In genomic region chr11:103619480-103619879, GRCh38 we compare ENCODE assay signal across 12 cellular contexts.
DNase-seq lines count a peak whose midpoint lies in the region; ATAC-seq and TF ChIP-seq lines count a peak whose summit lies in the region.
"Had no signal": no experiment of that assay in that cellular context is flagged by ENCODE, and none has a peak within 500 bp of the region (broad histone marks: within the 10 kb centered on the region; RNA-seq: fewer than 3 reads in every experiment).

No MANE protein-coding gene starts in this region.

- H3K9me3 Mint-ChIP-seq in activated CD8-positive, alpha-beta T cell treated with anti-CD3 and anti-CD28 coated beads for 36 hours = no peaks in the 10 kb centered on the region
- H3K9me3 Mint-ChIP-seq: central memory CD8-positive, alpha-beta T cell had no signal

- CTCF ChIA-PET in activated CD8-positive, alpha-beta T cell treated with anti-CD3 and anti-CD28 coated beads for 36 hours (lab: Charles Lee) = no interaction called here

- no peaks in the 10 kb centered on the region for H3K4me1 ChIP-seq in testis
- H3K4me1 ChIP-seq: right atrium auricular region had no signal

- no peak overlapping the region for H3K4me3 Mint-ChIP-seq in activated CD8-positive, alpha-beta T cell treated with anti-CD3 and anti-CD28 coated beads for 36 hours
- H3K4me3 Mint-ChIP-seq: central memory CD8-positive, alpha-beta T cell had no signal

- H3K27me3 ChIP-seq in testis = no peaks in the 10 kb centered on the region
- H3K27me3 ChIP-seq: right atrium auricular region had no signal

- no peak for TF ChIP-seq POLR2A in testis (IDR thresholded peaks at IDR 0.05)

- no peak overlapping the region for H3K4me3 ChIP-seq in testis
- H3K4me3 ChIP-seq: right atrium auricular region had no signal

- no peak overlapping the region for H3K27ac ChIP-seq in testis
- H3K27ac ChIP-seq: right atrium auricular region had no signal

- intact Hi-C loops in testis (cut with DNase I; ENCODE audit: low total_unique reads) = no loop called here
- intact Hi-C loops in activated CD8-positive, alpha-beta T cell treated with anti-CD3 and anti-CD28 coated beads for 36 hours (cut with micrococcal nuclease) = no loop called here

- H3K36me3 ChIP-seq in testis (ENCODE audit: low read depth, missing control alignments) = no peaks in the 10 kb centered on the region
- H3K36me3 ChIP-seq: right atrium auricular region had no signal

- H3K36me3 Mint-ChIP-seq in activated CD8-positive, alpha-beta T cell treated with anti-CD3 and anti-CD28 coated beads for 36 hours (ENCODE audit: low read depth) = no peaks in the 10 kb centered on the region

- ATAC-seq in activated CD8-positive, alpha-beta T cell treated with anti-CD3 and anti-CD28 coated beads for 36 hours = no peak

- WGBS in testis, 2 donors = 50 to 54% methylated on average over 5 of the region's 5 CpGs

- in situ Hi-C loops in T47D (cut with HindIII; ENCODE audit: low pct_unique_long_range_greater_than_20kb, low sequenced_read_pairs) = no loop called here

- H3K27ac Mint-ChIP-seq in activated CD8-positive, alpha-beta T cell treated with anti-CD3 and anti-CD28 coated beads for 36 hours = no peak overlapping the region

- H3K4me1 Mint-ChIP-seq in activated CD8-positive, alpha-beta T cell treated with anti-CD3 and anti-CD28 coated beads for 36 hours (ENCODE audit: low read depth) = no peaks in the 10 kb centered on the region
- H3K4me1 Mint-ChIP-seq: central memory CD8-positive, alpha-beta T cell had no signal

- DNase-seq in NCI-H2196 (lab: John Stamatoyannopoulos, UW; ENCODE audit: unreplicated experiment) (peak; percentile 7), NCI-H2196 treated with DMSO at 0.1 percent for 48 hours (lab: John Stamatoyannopoulos, UW; ENCODE audit: unreplicated experiment) (no peak), NCI-H345 treated with DMSO at 0.1 percent for 48 hours (lab: John Stamatoyannopoulos, UW; ENCODE audit: unreplicated experiment) (peak; percentile 23), T47D (ENCODE audit: low read depth in 1 of 2, low spot score in 1 of 2) (peak; percentile 16 to 65), testis (peak; percentile 15), NK-92 (lab: John Stamatoyannopoulos, UW; ENCODE audit: unreplicated experiment) (no peak)
- DNase-seq in activated CD8-positive, alpha-beta T cell treated with anti-CD3 and anti-CD28 coated beads for 36 hours = no peak
- DNase-seq in stimulated activated CD4-positive, alpha-beta T cell treated with anti-CD3 and anti-CD28 coated beads, Interleukin-2, amount 100 ng/mL, for 48 hours = no peak
- DNase-seq: NCI-H1930; stimulated activated naive CD4-positive, alpha-beta T cell had no signal

- H3K9me3 ChIP-seq in testis = no peaks in the 10 kb centered on the region
- H3K9me3 ChIP-seq: right atrium auricular region had no signal

- POLR2A ChIA-PET in activated CD8-positive, alpha-beta T cell treated with anti-CD3 and anti-CD28 coated beads for 36 hours (lab: Charles Lee) = no interaction called here

- TF ChIP-seq CTCF in testis (IDR thresholded peaks at IDR 0.05) = no peak
- no peak for TF ChIP-seq CTCF in activated CD8-positive, alpha-beta T cell treated with anti-CD3 and anti-CD28 coated beads for 36 hours (IDR thresholded peaks at IDR 0.05)

- H3K27me3 Mint-ChIP-seq in activated CD8-positive, alpha-beta T cell treated with anti-CD3 and anti-CD28 coated beads for 36 hours = no peaks in the 10 kb centered on the region

Comparison
In these comparisons a context has a peak if more than half of its experiments do, and no peak if none do; other contexts are left out.
1. DNase-seq: peak in NCI-H2196 (single experiment), NCI-H345 treated with DMSO at 0.1 percent for 48 hours (single experiment), T47D (2 of 2) and testis (single experiment); none in NCI-H2196 treated with DMSO at 0.1 percent for 48 hours (single experiment), activated CD8-positive, alpha-beta T cell treated with anti-CD3 and anti-CD28 coated beads for 36 hours (single experiment), stimulated activated CD4-positive, alpha-beta T cell treated with anti-CD3 and anti-CD28 coated beads, Interleukin-2, amount 100 ng/mL, for 48 hours (0 of 2) and NK-92 (single experiment).